In genomic region chr13:105144936-105145335, GRCh38 we compare ENCODE assay signal across 13 cellular contexts.
DNase-seq lines count a peak whose midpoint lies in the region; ATAC-seq, FAIRE-seq and TF ChIP-seq lines count a peak whose summit lies in the region.
"Had no signal": no experiment of that assay in that cellular context is flagged by ENCODE, and none has a peak within 500 bp of the region (broad histone marks: within the 10 kb centered on the region; RNA-seq: fewer than 3 reads in every experiment).

No MANE protein-coding gene starts in this region.

- FAIRE-seq in H54 (lab: Jason Lieb, UNC), result peak; percentile 27

- no peak for DNase-seq in H54 (ENCODE audit: insufficient read length, low spot score)
- DNase-seq in globus pallidus (ENCODE audit: low spot score), result peak; percentile 72
- DNase-seq in middle frontal gyrus (ENCODE audit: extremely low spot score, low spot score), result peak; percentile 22
- DNase-seq in superior temporal gyrus (ENCODE audit: extremely low spot score), result peak; percentile 80
- DNase-seq in H4 (ENCODE audit: low spot score), result no peak
- DNase-seq: 8988T; Calu3; CD8-positive, alpha-beta T cell; DMS79 treated with DMSO at 0.1 percent for 48 hours; GF-D8; GOT3 had no signal

- TF ChIP-seq POLR2A in H54 (IDR thresholded peaks at IDR 0.05; ENCODE audit: low read depth, low read length), result no peak

- ATAC-seq in HG02870 (IDR thresholded peaks at IDR 0.05; ENCODE audit: unreplicated experiment) (no peak), GM19351 (IDR thresholded peaks at IDR 0.05; ENCODE audit: unreplicated experiment) (no peak)
- ATAC-seq: CD8-positive, alpha-beta T cell had no signal

Comparison
In these comparisons a context has a peak if more than half of its experiments do, and no peak if none do; other contexts are left out.
1. DNase-seq: peak in globus pallidus (single experiment), middle frontal gyrus (single experiment) and superior temporal gyrus (single experiment); none in H54 (single experiment) and H4 (single experiment).